16 cellular contexts compared by ENCODE assay signal in the genomic region with DNA sequence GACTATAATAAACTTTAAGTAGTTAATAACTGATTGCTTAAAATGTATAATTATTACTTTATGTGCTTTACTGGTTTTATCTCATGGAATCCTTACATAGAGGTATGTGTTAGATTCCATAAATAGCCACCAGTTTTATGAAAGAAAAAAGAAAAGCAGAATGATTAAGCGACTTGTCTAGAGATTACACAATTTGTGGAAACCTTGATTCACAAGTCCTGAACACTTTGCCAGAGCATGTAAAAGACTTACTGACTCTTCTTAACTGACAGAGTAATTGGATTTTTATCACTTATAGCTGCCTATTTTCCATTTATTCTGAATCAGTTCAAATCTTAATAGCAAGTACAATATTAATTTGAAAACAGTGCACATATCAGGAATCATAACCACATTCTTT.
DNase-seq lines count a peak whose midpoint lies in the region; TF ChIP-seq lines count a peak whose summit lies in the region.
"Had no signal": no experiment of that assay in that cellular context is flagged by ENCODE, and none has a peak within 500 bp of the region (broad histone marks: within the 10 kb centered on the region; RNA-seq: fewer than 3 reads in every experiment).

No MANE protein-coding gene starts in this region.

- H3K9me3 ChIP-seq in breast epithelium, result no peaks in the 10 kb centered on the region
- H3K9me3 ChIP-seq: Caco-2, SJSA1 had no signal

- H3K27ac ChIP-seq in breast epithelium, result no peak overlapping the region
- H3K27ac ChIP-seq: SJSA1 had no signal

- TF ChIP-seq CTCF in MCF 10A (IDR thresholded peaks at IDR 0.05; ENCODE audit: unreplicated experiment) (no peak), breast epithelium (IDR thresholded peaks at IDR 0.05) (no peak), epithelial cell of esophagus (IDR thresholded peaks at IDR 0.05; ENCODE audit: insufficient read depth, low read depth, low read length, missing control alignments) (no peak)

- POLR2A ChIA-PET in MCF 10A (lab: Yijun Ruan, JAX), result interaction anchor here (1.2 kb wide), 1 partner anchor 9 kb away, joined by 3 read pairs; no protein-coding TSS in a partner anchor

- CTCF ChIA-PET in MCF 10A (lab: Yijun Ruan, JAX), result interaction anchor here (0.8 kb wide), 1 partner anchor 31 kb away, joined by 3 read pairs; no protein-coding TSS in a partner anchor

- H3K4me3 ChIP-seq in breast epithelium (no peak overlapping the region), epithelial cell of esophagus (ENCODE audit: low read length) (no peak overlapping the region), skeletal muscle cell (ENCODE audit: low read depth, low read length) (no peak overlapping the region)
- H3K4me3 ChIP-seq: SJSA1 had no signal

- H3K4me1 Mint-ChIP-seq in MCF 10A (ENCODE audit: insufficient read depth, unreplicated experiment), result peaks cover 5% of the 10 kb centered on the region
- H3K4me1 Mint-ChIP-seq: CD14-positive monocyte had no signal

- intact Hi-C loops in MCF 10A (cut with micrococcal nuclease), result no loop called here
- intact Hi-C loops in breast epithelium (cut with DNase I; ENCODE audit: low total_unique reads), result no loop called here

- BruUV-seq in MCF 10A (replicated peaks; lab: Mats Ljungman, UMichigan), result no TSS peak

- TF ChIP-seq POLR2A in breast epithelium (IDR thresholded peaks at IDR 0.05), result no peak

- H3K4me1 ChIP-seq in breast epithelium, result no peaks in the 10 kb centered on the region
- H3K4me1 ChIP-seq: Caco-2, SJSA1 had no signal

- no peak overlapping the region for H3K4me3 Mint-ChIP-seq in MCF 10A (ENCODE audit: unreplicated experiment)
- H3K4me3 Mint-ChIP-seq: CD14-positive monocyte had no signal

- H3K27me3 ChIP-seq in breast epithelium, result no peaks in the 10 kb centered on the region
- H3K27me3 ChIP-seq: SJSA1 had no signal

- no peaks in the 10 kb centered on the region for H3K36me3 ChIP-seq in breast epithelium
- H3K36me3 ChIP-seq: SJSA1 had no signal

- H3K27ac Mint-ChIP-seq in MCF 10A (ENCODE audit: low read depth, unreplicated experiment), result no peak overlapping the region
- H3K27ac Mint-ChIP-seq: CD14-positive monocyte had no signal

- H3K27me3 Mint-ChIP-seq in MCF 10A (ENCODE audit: insufficient read depth, unreplicated experiment), result no peaks in the 10 kb centered on the region

- H3K36me3 Mint-ChIP-seq in MCF 10A (ENCODE audit: insufficient read depth, unreplicated experiment), result no peaks in the 10 kb centered on the region
- H3K36me3 Mint-ChIP-seq: CD14-positive monocyte had no signal

- DNase-seq in MCF 10A (ENCODE audit: unreplicated experiment) (peak; percentile 59), breast epithelium (ENCODE audit: low spot score in 2 of 2) (no peak), OCI-M1 (lab: John Stamatoyannopoulos, UW) (peak; percentile 31), epithelial cell of esophagus (ENCODE audit: low read depth) (peak; percentile 73), skeletal muscle cell (ENCODE audit: low read depth) (peak; percentile 9), NCI-H345 treated with DMSO at 0.1 percent for 48 hours (lab: John Stamatoyannopoulos, UW; ENCODE audit: unreplicated experiment) (no peak), NCI-H748 (lab: John Stamatoyannopoulos, UW; ENCODE audit: unreplicated experiment) (no peak), KG1 (lab: John Stamatoyannopoulos, UW) (no peak)
- DNase-seq: 8988T, Caco-2, NCI-H1048, NCI-H146, NCI-H82, RPMI8226 had no signal

- peaks cover 1% of the 10 kb centered on the region for H3K9me3 Mint-ChIP-seq in MCF 10A (ENCODE audit: unreplicated experiment)

Comparison
In these comparisons a context has a peak if more than half of its experiments do, and no peak if none do; other contexts are left out.
1. DNase-seq: peak in MCF 10A (single experiment), OCI-M1 (single experiment), epithelial cell of esophagus (single experiment) and skeletal muscle cell (single experiment); none in breast epithelium (0 of 2), NCI-H345 treated with DMSO at 0.1 percent for 48 hours (single experiment), NCI-H748 (single experiment) and KG1 (single experiment).